17 cellular contexts compared by ENCODE assay signal in the genomic region with DNA sequence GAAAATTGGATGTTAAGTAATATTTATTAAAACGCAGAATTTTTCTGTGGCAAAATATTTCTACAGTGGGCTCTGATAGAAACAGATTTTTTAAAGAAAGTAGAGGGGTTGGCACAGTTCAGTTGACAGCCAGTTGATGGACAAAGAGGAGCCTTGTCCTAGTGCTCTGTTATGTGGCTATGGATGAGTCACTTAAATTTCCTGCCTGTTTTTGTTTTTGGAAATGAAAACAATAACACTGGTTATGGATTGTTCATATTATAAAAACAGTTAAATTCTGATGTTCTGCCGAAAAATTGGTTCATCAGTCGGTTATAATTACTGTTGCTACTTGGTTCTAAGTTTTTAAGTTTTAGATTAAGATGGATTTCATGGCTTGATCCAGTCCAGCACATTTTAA. TPM values are rescaled to one million over a fixed set of nuclear protein-coding genes. Genes with fewer than 3 reads are reported as not detected.
DNase-seq lines count a peak whose midpoint lies in the region; FAIRE-seq and TF ChIP-seq lines count a peak whose summit lies in the region.
"Had no signal": no experiment of that assay in that cellular context is flagged by ENCODE, and none has a peak within 500 bp of the region (broad histone marks: within the 10 kb centered on the region; RNA-seq: fewer than 3 reads in every experiment).

No MANE protein-coding gene starts in this region.

- in situ Hi-C loops in brain microvascular endothelial cell (cut with HindIII; ENCODE audit: low pct_ligation_motif_present, low sequenced_read_pairs) (no loop called here), ACHN (cut with HindIII; ENCODE audit: low pct_ligation_motif_present, low pct_unique_long_range_greater_than_20kb, low sequenced_read_pairs) (no loop called here)

- no peak for TF ChIP-seq POLR2A in H54 (IDR thresholded peaks at IDR 0.05; ENCODE audit: low read depth, low read length)

- no peak overlapping the region for H3K4me3 ChIP-seq in brain microvascular endothelial cell (ENCODE audit: low read depth, low read length)
- H3K4me3 ChIP-seq: pancreas had no signal

- peak; percentile 93 for FAIRE-seq in H54 (lab: Jason Lieb, UNC)
- FAIRE-seq: colon had no signal

- H3K36me3 ChIP-seq in brain microvascular endothelial cell (replicated peaks) = no peaks in the 10 kb centered on the region
- H3K36me3 ChIP-seq: pancreas had no signal

- no peak overlapping the region for H3K27ac ChIP-seq in brain microvascular endothelial cell
- H3K27ac ChIP-seq: pancreas had no signal

- TF ChIP-seq CTCF in brain microvascular endothelial cell (IDR thresholded peaks at IDR 0.05; ENCODE audit: low read depth, low read length, missing control alignments) = no peak

- DNase-seq in H54 (ENCODE audit: insufficient read length, low spot score) (peak; percentile 6), brain microvascular endothelial cell (peak; percentile 8), glomerular endothelial cell (ENCODE audit: extremely low read depth, low read depth, low spot score) (peak; percentile 14), superior temporal gyrus (ENCODE audit: extremely low spot score) (peak; percentile 84), ACHN (no peak), amniotic stem cell (lab: John Stamatoyannopoulos, UW) (no peak), NCI-H82 (lab: John Stamatoyannopoulos, UW) (no peak)
- DNase-seq: activated CD4-positive, alpha-beta T cell treated with anti-CD3 and anti-CD28 coated beads, Interleukin-2, amount 50 U/mL, for 4 hours; activated T-cell treated with anti-CD3 and anti-CD28 coated beads, Interleukin-2, amount 50 U/mL, for 24 hours; GOT3; left colon; NCI-H1930; NCI-H524 treated with DMSO at 0.1 percent for 48 hours; OCI-M1; pancreas; stimulated activated CD4-positive, alpha-beta T cell treated with anti-CD3 and anti-CD28 coated beads, Interleukin-12 subunit alpha, Interleukin-12 subunit beta, amount 100 ng/mL, for 4 hours had no signal

- H3K27me3 ChIP-seq in brain microvascular endothelial cell (replicated peaks) = no peaks in the 10 kb centered on the region
- H3K27me3 ChIP-seq: pancreas had no signal

RNA-seq across cellular contexts. Expression of gene MYO6, which starts 42.8 kb away (rescaled TPM):
- 46.6 and 55.8 TPM in 2 replicates for total RNA-seq in glomerular endothelial cell

Comparison
In these comparisons a context has a peak if more than half of its experiments do, and no peak if none do; other contexts are left out.
1. DNase-seq: peak in H54 (single experiment), brain microvascular endothelial cell (single experiment), glomerular endothelial cell (single experiment) and superior temporal gyrus (single experiment); none in ACHN (single experiment), amniotic stem cell (single experiment) and NCI-H82 (single experiment).